8 cellular contexts compared by ENCODE assay signal in genomic region chr5:79513519-79514390, GRCh38. TPM values are rescaled to one million over a fixed set of nuclear protein-coding genes. Genes with fewer than 3 reads are reported as not detected.
DNase-seq lines count a peak whose midpoint lies in the region; ATAC-seq, FAIRE-seq and TF ChIP-seq lines count a peak whose summit lies in the region.

Gene HOMER1 (minus strand): TSS chr5:79514134. CDS start chr5:79512774, 1,360 bp downstream.

- peaks cover 0 to 12% (median 5%) of the 10 kb centered on the region in 4 donors for H3K4me1 ChIP-seq in Peyer's patch

- intact Hi-C loops in activated T-helper 2 cell treated with anti-CD3 and anti-CD28 coated beads, Interferon-gamma antibody, Interleukin-2, Interleukin-4, amounts not matched to agents 10 μg/mL and 5 μg/mL and 100 μg/mL, durations not matched to agents 14 hours and 24 hours and 36 hours (cut with micrococcal nuclease): loop anchor here (1.0 to 10.0 kb wide), 5 partner anchors 99 to 1219 kb away; partner anchors contain the start of genes AP3B1, JMY, MTX3 and TENT2

- peak within 1 kb of the TSS; percentile 93 to 97 (median 94) for H3K27ac ChIP-seq in Peyer's patch

- peaks cover 43% of the 10 kb centered on the region for H3K4me1 Mint-ChIP-seq in activated T-helper 2 cell treated with anti-CD3 and anti-CD28 coated beads, Interferon-gamma antibody, Interleukin-2, Interleukin-4, amounts not matched to agents 10 μg/mL and 5 μg/mL and 100 μg/mL, durations not matched to agents 14 hours and 24 hours and 36 hours (ENCODE audit: low read depth)
- H3K4me1 Mint-ChIP-seq in nephron: peaks cover 50% of the 10 kb centered on the region
- H3K4me1 Mint-ChIP-seq in stimulated activated naive CD8-positive, alpha-beta T cell treated with anti-CD3 and anti-CD28 coated beads, Interleukin-15, Interleukin-2, amounts not matched to agents 100 ng/mL and 50 ng/mL, for 24 hours (ENCODE audit: low read depth): peaks cover 58% of the 10 kb centered on the region

- no peaks in the 10 kb centered on the region for H3K36me3 ChIP-seq in Peyer's patch

- no peak for TF ChIP-seq POLR2A in Peyer's patch (IDR thresholded peaks at IDR 0.05)

- H3K36me3 Mint-ChIP-seq in activated T-helper 2 cell treated with anti-CD3 and anti-CD28 coated beads, Interferon-gamma antibody, Interleukin-2, Interleukin-4, amounts not matched to agents 10 μg/mL and 5 μg/mL and 100 μg/mL, durations not matched to agents 14 hours and 24 hours and 36 hours (ENCODE audit: low read depth): no peaks in the 10 kb centered on the region
- no peaks in the 10 kb centered on the region for H3K36me3 Mint-ChIP-seq in nephron (ENCODE audit: low read depth)
- peaks cover 3% of the 10 kb centered on the region for H3K36me3 Mint-ChIP-seq in stimulated activated naive CD8-positive, alpha-beta T cell treated with anti-CD3 and anti-CD28 coated beads, Interleukin-15, Interleukin-2, amounts not matched to agents 100 ng/mL and 50 ng/mL, for 24 hours (ENCODE audit: low read depth)

- TF ChIP-seq CTCF in D721Med (IDR thresholded peaks at IDR 0.05; ENCODE audit: insufficient read depth, missing control alignments): no peak
- peak in 1 of 6 experiments; percentile 17 for TF ChIP-seq CTCF in Peyer's patch (IDR thresholded peaks at IDR 0.05)
- TF ChIP-seq CTCF in fibroblast of mammary gland (conservative IDR thresholded peaks at IDR 0.05; ENCODE audit: control insufficient read depth, insufficient read depth, low read depth, low read length): no peak
- TF ChIP-seq CTCF in nephron (IDR thresholded peaks at IDR 0.05; ENCODE audit: unreplicated experiment in 3 of 3): no peak

- H3K4me3 ChIP-seq in Peyer's patch: peak within 1 kb of the TSS; percentile 80 to 95 (median 92)
- peak within 1 kb of the TSS; percentile 81 for H3K4me3 ChIP-seq in fibroblast of mammary gland (ENCODE audit: control insufficient read depth, low read depth, low read length)

- peak; percentile 62 for ATAC-seq in GM21381 (IDR thresholded peaks at IDR 0.05; ENCODE audit: unreplicated experiment)

- H3K27me3 ChIP-seq in Peyer's patch: peaks cover 0 to 7% of the 10 kb centered on the region in 2 donors

- H3K4me3 Mint-ChIP-seq in activated T-helper 2 cell treated with anti-CD3 and anti-CD28 coated beads, Interferon-gamma antibody, Interleukin-2, Interleukin-4, amounts not matched to agents 10 μg/mL and 5 μg/mL and 100 μg/mL, durations not matched to agents 14 hours and 24 hours and 36 hours (ENCODE audit: low read depth): peak within 1 kb of the TSS; percentile 93
- peak within 1 kb of the TSS; percentile 97 to 99 (median 98) for H3K4me3 Mint-ChIP-seq in nephron
- H3K4me3 Mint-ChIP-seq in stimulated activated naive CD8-positive, alpha-beta T cell treated with anti-CD3 and anti-CD28 coated beads, Interleukin-15, Interleukin-2, amounts not matched to agents 100 ng/mL and 50 ng/mL, for 24 hours: peak within 1 kb of the TSS; percentile 86

- peaks cover 3% of the 10 kb centered on the region for H3K27me3 Mint-ChIP-seq in activated T-helper 2 cell treated with anti-CD3 and anti-CD28 coated beads, Interferon-gamma antibody, Interleukin-2, Interleukin-4, amounts not matched to agents 10 μg/mL and 5 μg/mL and 100 μg/mL, durations not matched to agents 14 hours and 24 hours and 36 hours (ENCODE audit: low read depth)
- H3K27me3 Mint-ChIP-seq in nephron (ENCODE audit: low read depth): peaks cover 14% of the 10 kb centered on the region
- H3K27me3 Mint-ChIP-seq in stimulated activated naive CD8-positive, alpha-beta T cell treated with anti-CD3 and anti-CD28 coated beads, Interleukin-15, Interleukin-2, amounts not matched to agents 100 ng/mL and 50 ng/mL, for 24 hours: peaks cover 25% of the 10 kb centered on the region

- no peaks in the 10 kb centered on the region for H3K9me3 ChIP-seq in Peyer's patch

- H3K9me3 Mint-ChIP-seq in activated T-helper 2 cell treated with anti-CD3 and anti-CD28 coated beads, Interferon-gamma antibody, Interleukin-2, Interleukin-4, amounts not matched to agents 10 μg/mL and 5 μg/mL and 100 μg/mL, durations not matched to agents 14 hours and 24 hours and 36 hours: no peaks in the 10 kb centered on the region
- no peaks in the 10 kb centered on the region for H3K9me3 Mint-ChIP-seq in nephron
- no peaks in the 10 kb centered on the region for H3K9me3 Mint-ChIP-seq in stimulated activated naive CD8-positive, alpha-beta T cell treated with anti-CD3 and anti-CD28 coated beads, Interleukin-15, Interleukin-2, amounts not matched to agents 100 ng/mL and 50 ng/mL, for 24 hours

- H3K27ac Mint-ChIP-seq in activated T-helper 2 cell treated with anti-CD3 and anti-CD28 coated beads, Interferon-gamma antibody, Interleukin-2, Interleukin-4, amounts not matched to agents 10 μg/mL and 5 μg/mL and 100 μg/mL, durations not matched to agents 14 hours and 24 hours and 36 hours: peak within 1 kb of the TSS; percentile 96
- H3K27ac Mint-ChIP-seq in nephron: peak within 1 kb of the TSS; percentile 96 to 100 (median 99)
- peak within 1 kb of the TSS; percentile 96 for H3K27ac Mint-ChIP-seq in stimulated activated naive CD8-positive, alpha-beta T cell treated with anti-CD3 and anti-CD28 coated beads, Interleukin-15, Interleukin-2, amounts not matched to agents 100 ng/mL and 50 ng/mL, for 24 hours

- peak; percentile 35 for DNase-seq in D721Med (ENCODE audit: insufficient read length, low spot score)
- DNase-seq in HT-29 (ENCODE audit: low spot score): peak; percentile 72
- peak; percentile 60 to 84 (median 79) for DNase-seq in Peyer's patch
- DNase-seq in activated T-helper 2 cell treated with anti-CD3 and anti-CD28 coated beads, Interferon-gamma antibody, Interleukin-2, Interleukin-4, amounts not matched to agents 10 μg/mL and 5 μg/mL and 100 μg/mL, durations not matched to agents 14 hours and 24 hours and 36 hours (ENCODE audit: low spot score): peak; percentile 66
- DNase-seq in fibroblast of mammary gland (ENCODE audit: low read depth): peak; percentile 61

- FAIRE-seq in D721Med (lab: Jason Lieb, UNC): no peak

RNA-seq across cellular contexts. Expression of gene HOMER1, which starts in this region (rescaled TPM):
- total RNA-seq in HT-29 (2014; rRNA removed; shearing (Covaris generic)): 5.7 and 7.9 TPM in 2 replicates
- 10 to 100 TPM in 1 of 4 donors, 1 to 10 TPM in 3; 1.0 to 23.1 (median 1.6) TPM for total RNA-seq in Peyer's patch
- total RNA-seq in activated T-helper 2 cell treated with anti-CD3 and anti-CD28 coated beads, Interferon-gamma antibody, Interleukin-2, Interleukin-4, amounts not matched to agents 10 μg/mL and 5 μg/mL and 100 μg/mL, durations not matched to agents 14 hours and 24 hours and 36 hours: 13.3 and 13.5 TPM in 2 replicates

Comparison
In these comparisons a context has a peak if more than half of its experiments do, and no peak if none do; other contexts are left out.
1. Peak in every context shown above with its lines: DNase-seq, ATAC-seq, H3K4me3 ChIP-seq and H3K27ac ChIP-seq.